In the genomic region with DNA sequence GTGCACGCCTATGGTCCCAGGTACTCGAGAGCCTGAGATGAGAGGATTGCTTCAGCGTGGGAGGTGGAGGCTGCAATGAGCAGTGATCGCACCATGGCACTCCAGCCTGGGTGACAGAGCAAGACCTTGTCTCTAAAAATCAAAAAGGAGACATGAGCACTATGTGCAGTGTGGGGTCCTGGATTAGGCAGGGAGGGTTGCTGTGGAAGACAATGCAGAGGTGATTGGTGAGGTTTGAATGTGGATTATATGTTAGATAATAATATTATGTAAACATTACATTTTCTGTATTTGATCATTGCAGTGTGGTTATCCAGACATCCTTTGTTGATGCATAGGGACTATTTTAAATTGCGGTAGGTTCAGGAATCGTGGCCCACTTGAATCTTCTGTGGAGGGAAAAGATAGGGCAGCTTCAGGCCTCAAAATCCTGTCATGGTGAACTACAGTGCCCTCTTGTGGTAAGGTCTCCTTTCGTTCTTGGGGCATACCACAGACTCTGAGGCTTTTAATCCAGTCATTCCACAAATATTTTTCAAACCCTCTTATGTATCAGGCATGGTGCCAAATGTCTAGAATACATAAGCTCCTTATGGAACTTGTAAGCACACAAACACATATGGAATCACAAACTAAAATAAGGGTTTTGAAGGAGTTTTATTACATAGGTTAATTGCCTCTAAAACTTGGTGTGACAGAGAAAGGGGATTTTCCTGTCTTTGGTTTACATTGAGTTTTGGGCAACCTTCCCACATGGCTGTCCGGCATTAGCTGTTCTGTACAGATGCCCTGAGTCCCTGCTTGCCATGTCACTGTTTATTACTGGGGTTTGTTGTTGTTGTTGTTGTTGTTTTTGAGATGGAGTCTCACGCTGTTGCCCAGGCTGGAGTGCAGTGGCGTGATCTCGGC, we compare ENCODE assay signal across 8 cellular contexts. TPM values are rescaled to one million over a fixed set of nuclear protein-coding genes. Genes with fewer than 3 reads are reported as not detected.
DNase-seq lines count a peak whose midpoint lies in the region; ATAC-seq and TF ChIP-seq lines count a peak whose summit lies in the region.

No MANE protein-coding gene starts in this region.

- CTCF ChIA-PET in CD4-positive, alpha-beta memory T cell (lab: Charles Lee; ENCODE audit: partially characterized antibody): interaction anchor here (0.6 to 3.0 kb wide), 28 partner anchors 8 to 508 kb away, joined by 3 to 134 read pairs (median 4); no protein-coding TSS in a partner anchor
- CTCF ChIA-PET in Panc1 (lab: Charles Lee): interaction anchor here (0.6 to 1.1 kb wide), 2 partner anchors 19 to 434 kb away, joined by 3 read pairs; no protein-coding TSS in a partner anchor

- POLR2A ChIA-PET in CD4-positive, alpha-beta memory T cell (lab: Charles Lee; ENCODE audit: partially characterized antibody): interaction anchor here (1.4 kb wide), 1 partner anchor 125 kb away, joined by 5 read pairs; no protein-coding TSS in a partner anchor
- POLR2A ChIA-PET in Panc1 (lab: Charles Lee): no interaction called here

- H3K4me1 Mint-ChIP-seq in CD4-positive, alpha-beta memory T cell: peaks cover 1 to 11% (median 4%) of the 10 kb centered on the region in 4 donors
- H3K4me1 Mint-ChIP-seq in progenitor cell of endocrine pancreas (ENCODE audit: low read depth): peaks cover 14% of the 10 kb centered on the region

- H3K36me3 Mint-ChIP-seq in CD4-positive, alpha-beta memory T cell: peaks cover 39 to 67% of the 10 kb centered on the region in 2 donors
- H3K36me3 Mint-ChIP-seq in progenitor cell of endocrine pancreas (ENCODE audit: insufficient read depth): peaks cover 3% of the 10 kb centered on the region

- H3K27me3 ChIP-seq in CD4-positive, alpha-beta memory T cell (ENCODE audit: insufficient read depth, low read length): no peaks in the 10 kb centered on the region
- no peaks in the 10 kb centered on the region for H3K27me3 ChIP-seq in Panc1 (ENCODE audit: control insufficient read depth, insufficient read depth, low read length)

- H3K4me3 ChIP-seq in CD4-positive, alpha-beta memory T cell (ENCODE audit: low read length in 2 of 2): no peak overlapping the region
- no peak overlapping the region for H3K4me3 ChIP-seq in Panc1 (ENCODE audit: low read depth in 2 of 2, low read length in 2 of 2)

- no TSS peak for BruUV-seq in Panc1 (replicated peaks; lab: Mats Ljungman, UMichigan)

- H3K27ac ChIP-seq in CD4-positive, alpha-beta memory T cell (ENCODE audit: low read depth, low read length): no peak overlapping the region
- H3K27ac ChIP-seq in Panc1 (ENCODE audit: low read length): 0 out of 2 replicates have a peak overlapping the region, but pooled peaks have one; percentile 29

- in situ Hi-C loops in KBM-7 (cut with MboI; ENCODE audit: low pct_unique_long_range_greater_than_20kb, low sequenced_read_pairs): no loop called here
- in situ Hi-C loops in Panc1 (cut with HindIII; ENCODE audit: low pct_unique_long_range_greater_than_20kb, low sequenced_read_pairs): no loop called here

- intact Hi-C loops in CD4-positive, alpha-beta memory T cell (cut with micrococcal nuclease): loop anchor here (1.0 to 10.0 kb wide), 4 partner anchors 29 to 589 kb away; no protein-coding TSS in a partner anchor
- intact Hi-C loops in Panc1 (cut with micrococcal nuclease; ENCODE audit: unreplicated experiment): loop anchor here (2.0 kb wide), 1 partner anchor 125 kb away; no protein-coding TSS in a partner anchor

- peak; percentile 46 to 58 (median 56) for DNase-seq in CD4-positive, alpha-beta memory T cell
- DNase-seq in KBM-7 (peak; percentile 80), Panc1 (ENCODE audit: low read depth, low spot score) (peak; percentile 57), germinal center (ENCODE audit: low spot score) (peak; percentile 66), progenitor cell of endocrine pancreas (ENCODE audit: low spot score, unreplicated experiment) (peak; percentile 33), occipital lobe (lab: John Stamatoyannopoulos, UW) (no peak)
- DNase-seq in activated T-helper 9 cell treated with anti-CD3 and anti-CD28 coated beads, Interleukin-2, amount 50 U/mL, for 16 hours (ENCODE audit: low read depth): peak; percentile 6

- H3K36me3 ChIP-seq in CD4-positive, alpha-beta memory T cell (ENCODE audit: insufficient read depth, low read length): peaks cover 13% of the 10 kb centered on the region
- no peaks in the 10 kb centered on the region for H3K36me3 ChIP-seq in Panc1 (ENCODE audit: control insufficient read depth, insufficient read depth, low read length)

- H3K4me3 Mint-ChIP-seq in CD4-positive, alpha-beta memory T cell: no peak overlapping the region
- H3K4me3 Mint-ChIP-seq in progenitor cell of endocrine pancreas (ENCODE audit: low read depth): no peak overlapping the region

- H3K9me3 ChIP-seq in CD4-positive, alpha-beta memory T cell (ENCODE audit: control insufficient read depth in 1 of 2, low read length in 2 of 2): no peaks in the 10 kb centered on the region
- H3K9me3 ChIP-seq in Panc1 (ENCODE audit: control insufficient read depth, insufficient read depth, low read depth, low read length): no peaks in the 10 kb centered on the region

- no peaks in the 10 kb centered on the region for H3K4me1 ChIP-seq in CD4-positive, alpha-beta memory T cell (ENCODE audit: insufficient read depth, low read length)
- no peaks in the 10 kb centered on the region for H3K4me1 ChIP-seq in Panc1 (ENCODE audit: control insufficient read depth, insufficient read depth, low read length)

- TF ChIP-seq CTCF in Panc1 (IDR thresholded peaks at IDR 0.05) (peak; percentile 77), progenitor cell of endocrine pancreas (IDR thresholded peaks at IDR 0.05; ENCODE audit: unreplicated experiment) (peak; percentile 71)

- ATAC-seq in GM19328 (IDR thresholded peaks at IDR 0.05; ENCODE audit: unreplicated experiment) (peak; percentile 59), Panc1 (peak; percentile 88)

- peak overlapping the region in 1 of 7 donors; percentile 3 for H3K27ac Mint-ChIP-seq in CD4-positive, alpha-beta memory T cell
- H3K27ac Mint-ChIP-seq in progenitor cell of endocrine pancreas: no peak overlapping the region

- H3K9me3 Mint-ChIP-seq in CD4-positive, alpha-beta memory T cell: peaks cover 0 to 1% (median 0%) of the 10 kb centered on the region in 8 donors
- no peaks in the 10 kb centered on the region for H3K9me3 Mint-ChIP-seq in progenitor cell of endocrine pancreas (ENCODE audit: low read depth)

- H3K27me3 Mint-ChIP-seq in CD4-positive, alpha-beta memory T cell: no peaks in the 10 kb centered on the region
- H3K27me3 Mint-ChIP-seq in progenitor cell of endocrine pancreas: peaks cover 8% of the 10 kb centered on the region

RNA-seq across cellular contexts. Expression of a gene that starts 37.7 kb away (rescaled TPM):
- total RNA-seq in CD4-positive, alpha-beta memory T cell: 10 to 100 TPM; 22.7 to 32.5 TPM
- 10 to 100 TPM; 20.6 to 24.3 TPM for polyA plus RNA-seq in CD4-positive, alpha-beta memory T cell
- 10.5 TPM for total RNA-seq in Panc1 (2021; ENCODE audit: unreplicated experiment)
- 9.8 TPM for polyA plus RNA-seq in Panc1 (2012; ENCODE audit: insufficient read length)
- 13.0 and 13.8 TPM in 2 replicates for total RNA-seq in progenitor cell of endocrine pancreas
- total RNA-seq in occipital lobe: 78.8 TPM
